ENCODE assay signal across 10 cellular contexts in the genomic region with DNA sequence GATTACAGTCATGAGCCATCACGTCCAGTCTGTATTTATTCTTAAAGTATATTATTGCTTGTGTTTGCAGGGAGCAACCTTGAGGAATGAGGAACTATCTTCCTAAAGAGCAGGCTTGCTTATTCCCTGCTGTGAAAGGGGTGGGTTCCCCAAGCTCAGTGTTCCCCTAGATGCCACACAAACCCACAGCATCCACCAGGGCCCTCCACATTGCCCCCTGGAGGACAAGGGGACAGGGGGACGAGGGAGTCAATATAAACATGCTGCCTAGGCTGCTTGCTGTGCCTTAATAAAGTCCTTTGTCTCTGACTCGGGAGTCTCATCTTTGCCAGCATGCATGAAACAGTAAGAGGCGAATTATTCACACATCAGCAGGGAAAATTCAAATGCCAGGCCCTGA. TPM values are rescaled to one million over a fixed set of nuclear protein-coding genes. Genes with fewer than 3 reads are reported as not detected.
DNase-seq lines count a peak whose midpoint lies in the region; ATAC-seq and TF ChIP-seq lines count a peak whose summit lies in the region.
"Had no signal": no experiment of that assay in that cellular context is flagged by ENCODE, and none has a peak within 500 bp of the region (broad histone marks: within the 10 kb centered on the region; RNA-seq: fewer than 3 reads in every experiment).

No MANE protein-coding gene starts in this region.

- TF ChIP-seq POLR2A in Peyer's patch (IDR thresholded peaks at IDR 0.05) = no peak

- H3K4me1 ChIP-seq in OCI-LY7 (ENCODE audit: insufficient read depth, low read length, poor library complexity, severe bottlenecking) (no peaks in the 10 kb centered on the region), Peyer's patch (no peaks in the 10 kb centered on the region)

- H3K4me3 ChIP-seq in OCI-LY7 (ENCODE audit: low read depth, low read length, poor library complexity, severe bottlenecking) (no peak overlapping the region), epithelial cell of proximal tubule (ENCODE audit: low read depth, low read length) (no peak overlapping the region), Peyer's patch (no peak overlapping the region)

- TF ChIP-seq CTCF in 22Rv1 (IDR thresholded peaks at IDR 0.05) (peak; percentile 30), GM12872 (IDR thresholded peaks at IDR 0.05; ENCODE audit: insufficient read depth, low read depth, low read length) (peak; percentile 23; the same call in 1 of the 3 replicates), OCI-LY7 (conservative IDR thresholded peaks at IDR 0.05; ENCODE audit: low read length) (peak; percentile 51; the same call in 1 of the 2 replicates), epithelial cell of proximal tubule (conservative IDR thresholded peaks at IDR 0.05; ENCODE audit: low read depth, low read length) (peak; percentile 37), Peyer's patch (IDR thresholded peaks at IDR 0.05) (no peak)

- H4K20me1 ChIP-seq in OCI-LY7 (ENCODE audit: insufficient read depth, low read length) = no peaks in the 10 kb centered on the region

- no peak overlapping the region for H3K4me2 ChIP-seq in OCI-LY7 (ENCODE audit: low read length)

- H3K27me3 ChIP-seq in Peyer's patch = no peaks in the 10 kb centered on the region

- H3K9me3 ChIP-seq in OCI-LY7 (ENCODE audit: low read length) (no peaks in the 10 kb centered on the region), Peyer's patch (no peaks in the 10 kb centered on the region)

- H2AFZ ChIP-seq in OCI-LY7 (ENCODE audit: low read length) = no peak overlapping the region

- intact Hi-C loops in OCI-LY7 (cut with micrococcal nuclease; ENCODE audit: unreplicated experiment) = no loop called here

- no TSS peak for BruUV-seq in OCI-LY7 (replicated peaks; lab: Mats Ljungman, UMichigan)

- H3K79me2 ChIP-seq in OCI-LY7 (ENCODE audit: insufficient read depth, low read depth, low read length) = no peaks in the 10 kb centered on the region

- ATAC-seq in HG03025 (IDR thresholded peaks at IDR 0.05; ENCODE audit: low FRiP score, unreplicated experiment) = no peak
- no peak for ATAC-seq in GM21786 (IDR thresholded peaks at IDR 0.05; ENCODE audit: unreplicated experiment)

- POLR2A ChIA-PET in OCI-LY7 (lab: Charles Lee) = no interaction called here

- H3K36me3 ChIP-seq in OCI-LY7 (ENCODE audit: insufficient read depth, low read length) = no peaks in the 10 kb centered on the region
- H3K36me3 ChIP-seq in Peyer's patch = no peaks in the 10 kb centered on the region

- H3K27ac ChIP-seq in 22Rv1 = no peak overlapping the region
- H3K27ac ChIP-seq in OCI-LY7 (ENCODE audit: low read depth, low read length, poor library complexity, severe bottlenecking) = no peak overlapping the region
- H3K27ac ChIP-seq in Peyer's patch = no peak overlapping the region

- DNase-seq in OCI-LY7 (ENCODE audit: low spot score) (no peak), epithelial cell of proximal tubule (ENCODE audit: low read depth) (no peak), NCI-H128 (lab: John Stamatoyannopoulos, UW; ENCODE audit: unreplicated experiment) (no peak), Peyer's patch (no peak)
- DNase-seq: activated CD4-positive, alpha-beta T cell treated with anti-CD3 and anti-CD28 coated beads for 48 hours; NCI-H524 treated with DMSO at 0.1 percent for 48 hours had no signal

- CTCF ChIA-PET in OCI-LY7 (lab: Charles Lee; ENCODE audit: unreplicated experiment) = no interaction called here

- H3K9me2 ChIP-seq in OCI-LY7 (ENCODE audit: insufficient read depth, low read length) = no peaks in the 10 kb centered on the region

RNA-seq across cellular contexts. Expression of gene IDH3B, which starts 8.0 kb away (rescaled TPM):
- 154 and 162 TPM in 2 replicates for total RNA-seq in OCI-LY7 (2014; rRNA removed; shearing (Covaris generic))
- 123 and 142 TPM in 2 replicates for total RNA-seq in OCI-LY7 (2022)
- total RNA-seq in epithelial cell of proximal tubule = 99.3 and 123 TPM in 2 replicates
- total RNA-seq in Peyer's patch = 100 to 1,000 TPM; 113 to 156 (median 134) TPM

RNA-seq across cellular contexts. Expression of gene NOP56, which starts 19.5 kb away (rescaled TPM):
- total RNA-seq in OCI-LY7 (2014; rRNA removed; shearing (Covaris generic)) = 580 and 640 TPM in 2 replicates
- total RNA-seq in OCI-LY7 (2022) = 464 and 544 TPM in 2 replicates
- total RNA-seq in epithelial cell of proximal tubule = 172 and 318 TPM in 2 replicates
- total RNA-seq in Peyer's patch = 100 to 1,000 TPM in 2 of 4 donors, 10 to 100 TPM in 2; 53.8 to 289 (median 94.2) TPM

RNA-seq across cellular contexts. Expression of gene EBF4, which starts 20.6 kb away (rescaled TPM):
- 0.41 and 1.5 TPM in 2 replicates for total RNA-seq in OCI-LY7 (2014; rRNA removed; shearing (Covaris generic))
- 2.6 and 4.4 TPM in 2 replicates for total RNA-seq in OCI-LY7 (2022)
- total RNA-seq in epithelial cell of proximal tubule = 0.36 and 2.5 TPM in 2 replicates
- 10 to 100 TPM in 1 of 4 donors, 1 to 10 TPM in 3; 1.4 to 17.3 (median 5.1) TPM for total RNA-seq in Peyer's patch

Comparison
In these comparisons a context has a peak if more than half of its experiments do, and no peak if none do; other contexts are left out.
1. CTCF ChIP-seq: peak in 22Rv1 (single experiment), GM12872 (single experiment), OCI-LY7 (single experiment) and epithelial cell of proximal tubule (single experiment); none in Peyer's patch (0 of 6).